In the genomic region with DNA sequence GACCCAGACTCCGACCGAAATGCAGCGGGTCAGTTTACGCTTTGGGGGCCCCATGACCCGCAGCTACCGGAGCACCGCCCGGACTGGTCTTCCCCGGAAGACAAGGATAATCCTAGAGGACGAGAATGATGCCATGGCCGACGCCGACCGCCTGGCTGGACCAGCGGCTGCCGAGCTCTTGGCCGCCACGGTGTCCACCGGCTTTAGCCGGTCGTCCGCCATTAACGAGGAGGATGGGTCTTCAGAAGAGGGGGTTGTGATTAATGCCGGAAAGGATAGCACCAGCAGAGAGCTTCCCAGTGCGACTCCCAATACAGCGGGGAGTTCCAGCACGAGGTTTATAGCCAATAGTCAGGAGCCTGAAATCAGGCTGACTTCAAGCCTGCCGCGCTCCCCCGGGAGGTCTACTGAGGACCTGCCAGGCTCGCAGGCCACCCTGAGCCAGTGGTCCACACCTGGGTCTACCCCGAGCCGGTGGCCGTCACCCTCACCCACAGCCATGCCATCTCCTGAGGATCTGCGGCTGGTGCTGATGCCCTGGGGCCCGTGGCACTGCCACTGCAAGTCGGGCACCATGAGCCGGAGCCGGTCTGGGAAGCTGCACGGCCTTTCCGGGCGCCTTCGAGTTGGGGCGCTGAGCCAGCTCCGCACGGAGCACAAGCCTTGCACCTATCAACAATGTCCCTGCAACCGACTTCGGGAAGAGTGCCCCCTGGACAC, we compare ENCODE assay signal across 8 cellular contexts. TPM values are rescaled to one million over a fixed set of nuclear protein-coding genes. Genes with fewer than 3 reads are reported as not detected.
DNase-seq lines count a peak whose midpoint lies in the region; ATAC-seq and TF ChIP-seq lines count a peak whose summit lies in the region.

No MANE protein-coding gene starts in this region.

- H3K27me3 ChIP-seq in mononuclear cell (ENCODE audit: insufficient read depth, low read length): no peaks in the 10 kb centered on the region
- no peaks in the 10 kb centered on the region for H3K27me3 ChIP-seq in suprapubic skin

- peaks cover 43% of the 10 kb centered on the region for H3K4me1 ChIP-seq in mononuclear cell (ENCODE audit: insufficient read depth, low read length)
- peaks cover 25% of the 10 kb centered on the region for H3K4me1 ChIP-seq in suprapubic skin

- POLR2A ChIA-PET in AG04449 (lab: Yijun Ruan, JAX): interaction anchor here (0.9 to 5.5 kb wide), 3 partner anchors 12 to 41 kb away, joined by 3 to 56 read pairs (median 4); a partner anchor contains a TSS

- TF ChIP-seq POLR2A in erythroblast (IDR thresholded peaks at IDR 0.05; ENCODE audit: low read length): peak; percentile 30
- no peak for TF ChIP-seq POLR2A in suprapubic skin (IDR thresholded peaks at IDR 0.05)

- ATAC-seq in GM18520 (IDR thresholded peaks at IDR 0.05; ENCODE audit: unreplicated experiment): peak; percentile 42
- peak; percentile 46 for ATAC-seq in HG03439 (IDR thresholded peaks at IDR 0.05; ENCODE audit: unreplicated experiment)

- H3K9me3 ChIP-seq in mononuclear cell (ENCODE audit: low read depth, low read length) (no peaks in the 10 kb centered on the region), suprapubic skin (no peaks in the 10 kb centered on the region)

- CTCF ChIA-PET in AG04449 (lab: Yijun Ruan, JAX): interaction anchor here (0.6 to 3.8 kb wide), 18 partner anchors 10 to 487 kb away, joined by 3 to 26 read pairs (median 4); a partner anchor contains a TSS

- H3K27ac ChIP-seq in suprapubic skin: peak overlapping the region; percentile 90

- no peak for DNase-seq in AG04449 (ENCODE audit: low read depth, low spot score)
- DNase-seq in NCI-H82 treated with DMSO at 0.1 percent for 48 hours (lab: John Stamatoyannopoulos, UW; ENCODE audit: unreplicated experiment): peak; percentile 46
- peak; percentile 35 for DNase-seq in activated T-cell treated with anti-CD3 and anti-CD28 coated beads for 4 hours
- DNase-seq in erythroblast (lab: John Stamatoyannopoulos, UW): peak; percentile 82 to 84
- DNase-seq in suprapubic skin (ENCODE audit: low spot score in 2 of 2): peak; percentile 84 to 88

- WGBS in suprapubic skin: 0% methylated on average over 15 of the region's 48 CpGs

- no peak for TF ChIP-seq EP300 in suprapubic skin (IDR thresholded peaks at IDR 0.05)

- H3K4me3 ChIP-seq in AG04449 (ENCODE audit: low read depth, low read length) (peak overlapping the region; percentile 74), mononuclear cell (ENCODE audit: low read length) (peak overlapping the region; percentile 58), suprapubic skin (peak overlapping the region; percentile 83)

- H3K36me3 ChIP-seq in suprapubic skin: peaks cover 22% of the 10 kb centered on the region

- TF ChIP-seq CTCF in AG04449 (IDR thresholded peaks at IDR 0.05; ENCODE audit: insufficient read depth, low read length, missing control alignments) (peak; percentile 50), suprapubic skin (IDR thresholded peaks at IDR 0.05) (no peak)

RNA-seq across cellular contexts. Expression of a gene that starts 0.5 kb away (rescaled TPM):
- total RNA-seq in mononuclear cell (0.31 TPM), suprapubic skin (1 to 10 TPM; 2.7 to 4.7 (median 3.9) TPM)

RNA-seq across cellular contexts. Expression of a gene that starts 11.3 kb away (rescaled TPM):
- total RNA-seq in mononuclear cell: 250 TPM
- 100 to 1,000 TPM; 109 to 122 (median 115) TPM for total RNA-seq in suprapubic skin

RNA-seq across cellular contexts. Expression of a gene that starts 11.7 kb away (rescaled TPM):
- total RNA-seq in mononuclear cell (0.10 TPM), suprapubic skin (100 to 1,000 TPM; 196 to 492 (median 251) TPM)

RNA-seq across cellular contexts. Expression of a gene that starts 12.1 kb away (rescaled TPM):
- total RNA-seq in mononuclear cell: 4.6 TPM
- total RNA-seq in suprapubic skin: 1 to 10 TPM in 3 of 4 donors, under 1 TPM in 1; 0.24 to 1.5 (median 1.2) TPM

RNA-seq across cellular contexts. Expression of a gene that starts 22.5 kb away (rescaled TPM):
- total RNA-seq in mononuclear cell (22.0 TPM), suprapubic skin (10 to 100 TPM; 16.2 to 20.6 (median 18.1) TPM)

Comparison
In these comparisons a context has a peak if more than half of its experiments do, and no peak if none do; other contexts are left out.
1. RNA of a gene that starts 11.7 kb away (total RNA-seq): 196 to 492 TPM in suprapubic skin; 0.10 TPM in mononuclear cell (single experiment); every median in the first group is over 100 times any median in the second.
2. Peak in every context shown above with its lines, with median percentiles within 50 percentile points of each other: H3K4me3 ChIP-seq.